ENCODE assay signal across 2 cellular contexts in genomic region chr3:123861081-123861836, GRCh38.
TF ChIP-seq lines count a peak whose summit lies in the region.

No MANE protein-coding gene starts in this region.

TF ChIP-seq in HEK293, 187 proteins besides CTCF, POLR2A, EP300 and RAD21 (continued from another document):
- TF ChIP-seq, protein P1, sequence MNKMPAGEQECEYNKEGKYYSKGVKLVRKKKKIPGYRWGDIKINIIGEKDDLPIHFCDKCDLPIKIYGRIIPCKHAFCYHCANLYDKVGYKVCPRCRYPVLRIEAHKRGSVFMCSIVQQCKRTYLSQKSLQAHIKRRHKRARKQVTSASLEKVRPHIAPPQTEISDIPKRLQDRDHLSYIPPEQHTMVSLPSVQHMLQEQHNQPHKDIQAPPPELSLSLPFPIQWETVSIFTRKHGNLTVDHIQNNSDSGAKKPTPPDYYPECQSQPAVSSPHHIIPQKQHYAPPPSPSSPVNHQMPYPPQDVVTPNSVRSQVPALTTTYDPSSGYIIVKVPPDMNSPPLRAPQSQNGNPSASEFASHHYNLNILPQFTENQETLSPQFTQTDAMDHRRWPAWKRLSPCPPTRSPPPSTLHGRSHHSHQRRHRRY (tag by site-specific recombination; IDR thresholded peaks at IDR 0.05) = no peak
- TF ChIP-seq ZNF404 (tag by site-specific recombination; IDR thresholded peaks at IDR 0.05) (no peak), BCL11A (tag by site-specific recombination; IDR thresholded peaks at IDR 0.05; ENCODE audit: low read depth) (no peak), ZIC2 (tag by site-specific recombination; IDR thresholded peaks at IDR 0.05) (peak; percentile 52), ZNF658 (tag by site-specific recombination; IDR thresholded peaks at IDR 0.05) (no peak), ZNF521 (tag by site-specific recombination; IDR thresholded peaks at IDR 0.05) (no peak), ZNF211 (tag by site-specific recombination; IDR thresholded peaks at IDR 0.05; ENCODE audit: low read depth) (no peak)

TF ChIP-seq in WTC11, 78 proteins besides CTCF, POLR2A, EP300 and RAD21 (continued from another document):
- TF ChIP-seq, protein P2, sequence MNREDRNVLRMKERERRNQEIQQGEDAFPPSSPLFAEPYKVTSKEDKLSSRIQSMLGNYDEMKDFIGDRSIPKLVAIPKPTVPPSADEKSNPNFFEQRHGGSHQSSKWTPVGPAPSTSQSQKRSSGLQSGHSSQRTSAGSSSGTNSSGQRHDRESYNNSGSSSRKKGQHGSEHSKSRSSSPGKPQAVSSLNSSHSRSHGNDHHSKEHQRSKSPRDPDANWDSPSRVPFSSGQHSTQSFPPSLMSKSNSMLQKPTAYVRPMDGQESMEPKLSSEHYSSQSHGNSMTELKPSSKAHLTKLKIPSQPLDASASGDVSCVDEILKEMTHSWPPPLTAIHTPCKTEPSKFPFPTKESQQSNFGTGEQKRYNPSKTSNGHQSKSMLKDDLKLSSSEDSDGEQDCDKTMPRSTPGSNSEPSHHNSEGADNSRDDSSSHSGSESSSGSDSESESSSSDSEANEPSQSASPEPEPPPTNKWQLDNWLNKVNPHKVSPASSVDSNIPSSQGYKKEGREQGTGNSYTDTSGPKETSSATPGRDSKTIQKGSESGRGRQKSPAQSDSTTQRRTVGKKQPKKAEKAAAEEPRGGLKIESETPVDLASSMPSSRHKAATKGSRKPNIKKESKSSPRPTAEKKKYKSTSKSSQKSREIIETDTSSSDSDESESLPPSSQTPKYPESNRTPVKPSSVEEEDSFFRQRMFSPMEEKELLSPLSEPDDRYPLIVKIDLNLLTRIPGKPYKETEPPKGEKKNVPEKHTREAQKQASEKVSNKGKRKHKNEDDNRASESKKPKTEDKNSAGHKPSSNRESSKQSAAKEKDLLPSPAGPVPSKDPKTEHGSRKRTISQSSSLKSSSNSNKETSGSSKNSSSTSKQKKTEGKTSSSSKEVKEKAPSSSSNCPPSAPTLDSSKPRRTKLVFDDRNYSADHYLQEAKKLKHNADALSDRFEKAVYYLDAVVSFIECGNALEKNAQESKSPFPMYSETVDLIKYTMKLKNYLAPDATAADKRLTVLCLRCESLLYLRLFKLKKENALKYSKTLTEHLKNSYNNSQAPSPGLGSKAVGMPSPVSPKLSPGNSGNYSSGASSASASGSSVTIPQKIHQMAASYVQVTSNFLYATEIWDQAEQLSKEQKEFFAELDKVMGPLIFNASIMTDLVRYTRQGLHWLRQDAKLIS (CRISPR knock-in tag; IDR thresholded peaks at IDR 0.05; ENCODE audit: borderline replicate concordance) = no peak
- TF ChIP-seq CREM (CRISPR knock-in tag; IDR thresholded peaks at IDR 0.05) = no peak
- TF ChIP-seq ELF4 (CRISPR knock-in tag; IDR thresholded peaks at IDR 0.05; ENCODE audit: low read depth) = no peak
- no peak for TF ChIP-seq CBFB (CRISPR knock-in tag; IDR thresholded peaks at IDR 0.05; ENCODE audit: low read depth)
- no peak for TF ChIP-seq MAX (CRISPR knock-in tag; IDR thresholded peaks at IDR 0.05)
- TF ChIP-seq ZNF263 (CRISPR knock-in tag; IDR thresholded peaks at IDR 0.05; ENCODE audit: low read depth) = no peak
- no peak for TF ChIP-seq ERG (CRISPR knock-in tag; IDR thresholded peaks at IDR 0.05)
- TF ChIP-seq USF2 (CRISPR knock-in tag; IDR thresholded peaks at IDR 0.05) = no peak
- no peak for TF ChIP-seq SMAD3 (CRISPR knock-in tag; IDR thresholded peaks at IDR 0.05; ENCODE audit: borderline replicate concordance)
- no peak for TF ChIP-seq MYBL2 (CRISPR knock-in tag; IDR thresholded peaks at IDR 0.05)
- TF ChIP-seq NFE2L1 (CRISPR knock-in tag; IDR thresholded peaks at IDR 0.05) = no peak
- no peak for TF ChIP-seq PRRX2 (CRISPR knock-in tag; IDR thresholded peaks at IDR 0.05)
- no peak for TF ChIP-seq EMX1 (CRISPR knock-in tag; IDR thresholded peaks at IDR 0.05)
